ENCODE assay signal across 21 cellular contexts in the genomic region with DNA sequence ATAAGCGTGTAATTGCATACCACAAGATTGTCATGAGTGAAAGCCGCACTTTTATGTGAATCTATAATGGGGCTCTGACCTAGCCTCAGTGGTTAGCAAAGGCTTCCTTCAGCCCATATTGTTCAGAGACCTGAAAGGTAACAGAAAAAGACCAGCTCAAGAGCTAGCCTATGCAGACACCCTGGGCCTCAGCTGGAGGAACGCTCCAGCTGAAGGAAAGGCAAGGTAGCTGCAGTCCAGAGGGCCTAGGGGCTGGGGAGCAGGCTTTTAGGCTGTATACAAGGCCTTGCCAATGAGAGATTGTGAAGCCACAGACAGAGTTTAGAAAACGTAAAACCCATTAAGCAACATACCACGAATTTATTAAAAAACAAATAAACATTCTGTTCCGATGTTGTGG.
"Had no signal": no experiment of that assay in that cellular context is flagged by ENCODE, and none has a peak within 500 bp of the region (broad histone marks: within the 10 kb centered on the region; RNA-seq: fewer than 3 reads in every experiment).

No MANE protein-coding gene starts in this region.

- DNase-seq: dermis blood vessel endothelial cell; dorsolateral prefrontal cortex; effector CD4-positive, alpha-beta T cell; effector memory CD4-positive, alpha-beta T cell; esophagus squamous epithelium; foreskin fibroblast; foreskin melanocyte; gastrocnemius medialis; glutamatergic neuron; head of caudate nucleus; heart right ventricle; hippocampal formation; left cardiac atrium; left lung; left ventricle myocardium superior; lower lobe of right lung; mesendoderm; midbrain; naive thymus-derived CD4-positive, alpha-beta T cell had no signal

- H3K4me3 ChIP-seq: coronary artery, dorsolateral prefrontal cortex, esophagus squamous epithelium, gastrocnemius medialis, heart right ventricle, left lung, lower lobe of right lung had no signal

- H3K36me3 ChIP-seq: esophagus squamous epithelium, gastrocnemius medialis, heart right ventricle, left lung, lower lobe of right lung had no signal

- H3K4me1 Mint-ChIP-seq: memory B cell; naive thymus-derived CD4-positive, alpha-beta T cell had no signal

- H3K27ac Mint-ChIP-seq: memory B cell; naive thymus-derived CD4-positive, alpha-beta T cell had no signal

- H3K36me3 Mint-ChIP-seq: memory B cell; naive thymus-derived CD4-positive, alpha-beta T cell had no signal

- ATAC-seq: gastrocnemius medialis; heart right ventricle; left cardiac atrium; left lung; left ventricle myocardium superior; lower lobe of right lung; naive thymus-derived CD4-positive, alpha-beta T cell had no signal

- H3K9me3 Mint-ChIP-seq: memory B cell had no signal

- H3K4me1 ChIP-seq: esophagus squamous epithelium, gastrocnemius medialis, heart right ventricle, left lung, lower lobe of right lung had no signal

- H3K27me3 ChIP-seq: dorsolateral prefrontal cortex, esophagus squamous epithelium, gastrocnemius medialis, heart right ventricle, left lung had no signal

- H3K27ac ChIP-seq: coronary artery, dorsolateral prefrontal cortex, esophagus squamous epithelium, gastrocnemius medialis, heart right ventricle, left lung, lower lobe of right lung had no signal

- H3K9me3 ChIP-seq: esophagus squamous epithelium, gastrocnemius medialis, heart right ventricle, left lung, lower lobe of right lung had no signal

- H3K4me3 Mint-ChIP-seq: memory B cell; naive thymus-derived CD4-positive, alpha-beta T cell had no signal
